ENCODE assay signal across 21 cellular contexts in the genomic region with DNA sequence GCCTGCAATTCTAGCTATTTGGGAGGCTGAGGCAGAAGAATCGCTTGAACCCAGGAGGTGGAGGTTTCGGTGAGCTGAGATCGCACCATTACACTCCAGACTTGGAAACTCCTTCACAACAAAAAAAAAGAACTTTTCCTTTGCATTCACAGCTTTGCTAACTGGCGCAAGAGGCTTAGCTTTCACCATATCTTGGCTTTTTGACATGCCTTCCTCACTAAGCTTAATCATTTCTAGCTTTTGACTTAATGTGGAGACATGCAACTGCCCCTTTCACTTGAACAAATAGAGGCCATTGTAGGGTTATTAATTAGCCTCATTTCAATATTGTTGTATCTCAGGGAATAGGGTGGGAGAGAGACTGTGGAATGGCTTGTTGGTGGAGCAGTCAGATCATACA. TPM values are rescaled to one million over a fixed set of nuclear protein-coding genes. Genes with fewer than 3 reads are reported as not detected.
DNase-seq lines count a peak whose midpoint lies in the region; ATAC-seq and TF ChIP-seq lines count a peak whose summit lies in the region.
"Had no signal": no experiment of that assay in that cellular context is flagged by ENCODE, and none has a peak within 500 bp of the region (broad histone marks: within the 10 kb centered on the region; RNA-seq: fewer than 3 reads in every experiment).

No MANE protein-coding gene starts in this region.

- no peaks in the 10 kb centered on the region for H3K27me3 ChIP-seq in GM23248 (replicated peaks; ENCODE audit: insufficient read depth)
- H3K27me3 ChIP-seq in ascending aorta, result no peaks in the 10 kb centered on the region
- no peaks in the 10 kb centered on the region for H3K27me3 ChIP-seq in stomach
- no peaks in the 10 kb centered on the region for H3K27me3 ChIP-seq in Karpas-422 (ENCODE audit: low read length)
- H3K27me3 ChIP-seq: BE2C, SJSA1 had no signal

- peaks cover 15% of the 10 kb centered on the region for H3F3A ChIP-seq in GM23248 (ENCODE audit: insufficient read depth)

- H4K20me1 ChIP-seq in GM23248 (ENCODE audit: insufficient read depth), result no peaks in the 10 kb centered on the region
- peaks cover 29% of the 10 kb centered on the region for H4K20me1 ChIP-seq in Karpas-422 (ENCODE audit: insufficient read depth, low read depth, low read length)

- intact Hi-C loops in ascending aorta (cut with DNase I), result no loop called here
- intact Hi-C loops in stomach (cut with DNase I; ENCODE audit: low total_unique reads), result no loop called here

- no peaks in the 10 kb centered on the region for H3K9me2 ChIP-seq in GM23248 (ENCODE audit: insufficient read depth)
- no peaks in the 10 kb centered on the region for H3K9me2 ChIP-seq in Karpas-422 (replicated peaks; ENCODE audit: insufficient read depth, low read length)

- H3K4me2 ChIP-seq in GM23248 (ENCODE audit: unreplicated experiment), result peak overlapping the region; percentile 72
- H3K4me2 ChIP-seq in Karpas-422 (ENCODE audit: low read depth, low read length, poor library complexity, severe bottlenecking), result no peak overlapping the region

- H3K79me2 ChIP-seq in GM23248 (ENCODE audit: insufficient read depth) (peaks cover 100% of the 10 kb centered on the region), Karpas-422 (ENCODE audit: low read length) (peaks cover 96% of the 10 kb centered on the region)

- H3K4me1 ChIP-seq in GM23248 (ENCODE audit: insufficient read depth), result peaks cover 23% of the 10 kb centered on the region
- peaks cover 5 to 22% of the 10 kb centered on the region in 2 donors for H3K4me1 ChIP-seq in ascending aorta
- peaks cover 19 to 88% (median 62%) of the 10 kb centered on the region in 4 donors for H3K4me1 ChIP-seq in stomach
- H3K4me1 ChIP-seq in Karpas-422 (ENCODE audit: low read length), result peaks cover 3% of the 10 kb centered on the region
- H3K4me1 ChIP-seq: BE2C had no signal

- H3K4me3 ChIP-seq in GM23248, result peak overlapping the region; percentile 57
- peak overlapping the region in 1 of 2 donors; percentile 2 for H3K4me3 ChIP-seq in ascending aorta
- no peak overlapping the region for H3K4me3 ChIP-seq in stomach
- H3K4me3 ChIP-seq in Karpas-422 (ENCODE audit: low read length), result no peak overlapping the region
- H3K4me3 ChIP-seq: SJSA1 had no signal

- no peaks in the 10 kb centered on the region for H3K36me3 ChIP-seq in GM23248 (ENCODE audit: low read depth)
- H3K36me3 ChIP-seq in ascending aorta, result no peaks in the 10 kb centered on the region
- H3K36me3 ChIP-seq in stomach, result peaks cover 0 to 4% (median 2%) of the 10 kb centered on the region in 4 donors
- peaks cover 4% of the 10 kb centered on the region; the same call in 1 of the 2 replicates for H3K36me3 ChIP-seq in Karpas-422 (ENCODE audit: insufficient read depth, low read length)
- H3K36me3 ChIP-seq: BE2C had no signal

- peak overlapping the region; percentile 75 for H3K27ac ChIP-seq in GM23248
- peak overlapping the region; percentile 58 to 76 for H3K27ac ChIP-seq in ascending aorta
- H3K27ac ChIP-seq in stomach, result peak overlapping the region; percentile 54 to 80 (median 66)
- H3K27ac ChIP-seq in Karpas-422 (ENCODE audit: low read length), result no peak overlapping the region
- H3K27ac ChIP-seq: SJSA1 had no signal

- no peak for ATAC-seq in HG03354 (IDR thresholded peaks at IDR 0.05; ENCODE audit: poor library complexity, severe bottlenecking, unreplicated experiment)
- no peak for ATAC-seq in HG03196 (IDR thresholded peaks at IDR 0.05; ENCODE audit: unreplicated experiment)
- ATAC-seq: HepG2; naive thymus-derived CD4-positive, alpha-beta T cell had no signal

- no peak overlapping the region for H2AFZ ChIP-seq in GM23248
- no peak overlapping the region for H2AFZ ChIP-seq in Karpas-422 (ENCODE audit: low read length)

- H3K9ac ChIP-seq in GM23248, result peak overlapping the region; percentile 58
- no peak overlapping the region for H3K9ac ChIP-seq in Karpas-422 (ENCODE audit: low read length)

- 76 to 77% methylated on average over 4 of the region's 4 CpGs for WGBS in GM23248 (ENCODE audit: low coverage in 1 of 2, low lambda C conversion rate in 2 of 2, missing lambda C conversion rate in 2 of 2), 2 experiments
- WGBS in stomach, 5 donors, result 93 to 96% (median 94%) methylated on average over 4 of the region's 4 CpGs

- DNase-seq in GM23248, result peak; percentile 50
- no peak for DNase-seq in ascending aorta (ENCODE audit: low spot score in 2 of 2)
- DNase-seq in iris pigment epithelial cell (ENCODE audit: low read depth), result peak; percentile 43
- DNase-seq in stomach, result no peak
- DNase-seq in Karpas-422, result no peak
- DNase-seq: activated CD4-positive, alpha-beta T cell treated with anti-CD3 and anti-CD28 coated beads for 1 hour; activated CD8-positive, alpha-beta memory T cell treated with anti-CD3 and anti-CD28 coated beads, Interleukin-2, amount 50 U/mL, for 4 hours; activated gamma-delta T cell treated with Interleukin-2 at 50 U/mL for 16 hours; BE2C; DMS153; H9; naive thymus-derived CD4-positive, alpha-beta T cell; NCI-H1048; NCI-H2107; NCI-H526; stimulated activated CD4-positive, alpha-beta T cell treated with anti-CD3 and anti-CD28 coated beads, Interleukin-15, amount 100 ng/mL, for 24 hours; T-helper 9 cell had no signal

- in situ Hi-C loops in GM23248 (cut with MboI), result no loop called here

- no peaks in the 10 kb centered on the region for H3K9me3 ChIP-seq in GM23248 (ENCODE audit: low read depth)
- no peaks in the 10 kb centered on the region for H3K9me3 ChIP-seq in ascending aorta
- H3K9me3 ChIP-seq in stomach, result no peaks in the 10 kb centered on the region
- no peaks in the 10 kb centered on the region for H3K9me3 ChIP-seq in Karpas-422 (ENCODE audit: low read length)
- H3K9me3 ChIP-seq: BE2C, SJSA1 had no signal

- no peak for TF ChIP-seq EP300 in stomach (IDR thresholded peaks at IDR 0.05)

- TF ChIP-seq POLR2A in stomach (IDR thresholded peaks at IDR 0.05), result no peak

- TF ChIP-seq CTCF in ascending aorta (IDR thresholded peaks at IDR 0.05) (no peak), stomach (IDR thresholded peaks at IDR 0.05) (no peak)

RNA-seq across cellular contexts. Expression of a gene that starts 8.7 kb away (rescaled TPM):
- 52.9 and 56.0 TPM in 2 replicates for total RNA-seq in GM23248 (2014; rRNA removed; shearing (Covaris generic))
- polyA plus RNA-seq in GM23248 (2016; fragmentation: Nextera tagmentation; extraction: Ambion mirVana) (38.3 and 39.9 TPM in 2 replicates), stomach (10 to 100 TPM in 1 of 3 donors, 1 to 10 TPM in 2; 7.6 to 11.3 (median 8.5) TPM)
- total RNA-seq in ascending aorta (26.1 TPM), stomach (10 to 100 TPM; 14.6 to 38.0 (median 32.6) TPM)
- total RNA-seq in Karpas-422 (2014; rRNA removed; shearing (Covaris generic); ENCODE audit: low replicate concordance), result 19.7 and 26.0 TPM in 2 replicates

RNA-seq across cellular contexts. Expression of a gene that starts 43.8 kb away (rescaled TPM):
- 5.7 and 6.8 TPM in 2 replicates for total RNA-seq in GM23248 (2014; rRNA removed; shearing (Covaris generic))
- 21.4 and 24.1 TPM in 2 replicates for polyA plus RNA-seq in GM23248 (2016; fragmentation: Nextera tagmentation; extraction: Ambion mirVana)
- total RNA-seq in ascending aorta, result 2.6 TPM
- total RNA-seq in stomach, result 1 to 10 TPM in 4 of 5 donors, not detected in 1; 2.2 to 6.2 (median 3.4) TPM
- 1 to 10 TPM; 4.7 to 9.7 (median 6.4) TPM for polyA plus RNA-seq in stomach
- total RNA-seq in Karpas-422 (2014; rRNA removed; shearing (Covaris generic); ENCODE audit: low replicate concordance), result 10.3 and 11.5 TPM in 2 replicates

Comparison
In these comparisons a context has a peak if more than half of its experiments do, and no peak if none do; other contexts are left out.
1. DNase-seq: peak in GM23248 (single experiment) and iris pigment epithelial cell (single experiment); none in ascending aorta (0 of 2), stomach (single experiment) and Karpas-422 (single experiment).